Comparison of ENCODE assay signal across 8 cellular contexts in genomic region chr11:3807856-3808845, GRCh38. TPM values are rescaled to one million over a fixed set of nuclear protein-coding genes. Genes with fewer than 3 reads are reported as not detected.
DNase-seq lines count a peak whose midpoint lies in the region; ATAC-seq and TF ChIP-seq lines count a peak whose summit lies in the region.

TSS of gene PGAP2 (plus strand) at chr11:3808560. CDS start at chr11:3811260, 2,700 bp downstream.

- DNase-seq in NCI-H2107 treated with DMSO at 0.1 percent for 48 hours (lab: John Stamatoyannopoulos, UW; ENCODE audit: unreplicated experiment) = peak; percentile 53
- DNase-seq in NCI-H2107 (lab: John Stamatoyannopoulos, UW) = no peak
- peak; percentile 33 for DNase-seq in NCI-H226
- DNase-seq in activated CD4-positive, alpha-beta T cell treated with anti-CD3 and anti-CD28 coated beads for 36 hours = peak; percentile 77
- peak in 2 of 3 experiments; percentile 37 to 61 for DNase-seq in stimulated activated CD4-positive, alpha-beta T cell treated with anti-CD3 and anti-CD28 coated beads, TNF-alpha, amount 100 ng/mL, for 24 hours (ENCODE audit: low read depth in 3 of 3)

- no peaks in the 10 kb centered on the region for H3K27me3 ChIP-seq in duodenal mucosa (ENCODE audit: control insufficient read depth in 1 of 2, insufficient read depth in 2 of 2, low read length in 2 of 2)
- H3K27me3 ChIP-seq in liver (ENCODE audit: control insufficient read depth in 4 of 4, insufficient read depth in 4 of 4, low read length in 3 of 4) = no peaks in the 10 kb centered on the region

- POLR2A ChIA-PET in activated CD4-positive, alpha-beta T cell treated with anti-CD3 and anti-CD28 coated beads for 36 hours (lab: Charles Lee) = interaction anchor here (1.2 to 1.8 kb wide), 2 partner anchors 10 to 29 kb away, joined by 3 to 5 read pairs; partner anchors contain the start of gene NUP98

- no peak within 1 kb of the TSS for H3K27ac ChIP-seq in duodenal mucosa (ENCODE audit: low read depth, low read length)
- peak within 1 kb of the TSS; percentile 29 to 38 for H3K27ac ChIP-seq in liver (ENCODE audit: low read depth in 1 of 2, low read length in 2 of 2)

- intact Hi-C loops in activated CD4-positive, alpha-beta T cell treated with anti-CD3 and anti-CD28 coated beads for 36 hours (cut with DNase I, micrococcal nuclease) = loop anchor here (1.0 to 10.0 kb wide), 8 partner anchors 11 to 353 kb away; partner anchors contain the start of gene NUP98 (in 2 of the 2)

- peak; percentile 73 for ATAC-seq in HG02885 (IDR thresholded peaks at IDR 0.05; ENCODE audit: poor library complexity, unreplicated experiment)
- ATAC-seq in activated CD4-positive, alpha-beta T cell treated with anti-CD3 and anti-CD28 coated beads for 36 hours = peak; percentile 78

- H3K9me3 ChIP-seq in duodenal mucosa (ENCODE audit: control insufficient read depth in 1 of 2, low read length in 2 of 2) (no peaks in the 10 kb centered on the region), liver (ENCODE audit: control insufficient read depth in 4 of 4, low read length in 3 of 4) (no peaks in the 10 kb centered on the region)

- H3K4me1 Mint-ChIP-seq in activated CD4-positive, alpha-beta T cell treated with anti-CD3 and anti-CD28 coated beads for 36 hours = peaks cover 24% of the 10 kb centered on the region

- H3K4me3 Mint-ChIP-seq in activated CD4-positive, alpha-beta T cell treated with anti-CD3 and anti-CD28 coated beads for 36 hours = peak within 1 kb of the TSS; percentile 93

- H3K9ac ChIP-seq in duodenal mucosa (ENCODE audit: low read depth in 1 of 2, low read length in 2 of 2) (peak within 1 kb of the TSS; percentile 68 to 89), liver (ENCODE audit: low read depth in 1 of 2, low read length in 2 of 2) (peak within 1 kb of the TSS; percentile 56 to 89)

- CTCF ChIA-PET in activated CD4-positive, alpha-beta T cell treated with anti-CD3 and anti-CD28 coated beads for 36 hours (lab: Charles Lee) = interaction anchor here (0.6 to 5.5 kb wide), 41 partner anchors 10 to 293 kb away, joined by 3 to 47 read pairs (median 4); partner anchors contain the start of gene NUP98

- TF ChIP-seq RAD21 in liver (IDR thresholded peaks at IDR 0.05) = peak; percentile 72 to 81

- H3K36me3 ChIP-seq in duodenal mucosa (ENCODE audit: control insufficient read depth in 1 of 2, insufficient read depth in 2 of 2, low read length in 2 of 2) (peaks cover 0 to 9% of the 10 kb centered on the region in 2 donors), liver (ENCODE audit: control insufficient read depth in 4 of 4, insufficient read depth in 3 of 4, low read depth in 1 of 4, low read length in 3 of 4) (no peaks in the 10 kb centered on the region)

- peaks cover 3% of the 10 kb centered on the region for H3K36me3 Mint-ChIP-seq in activated CD4-positive, alpha-beta T cell treated with anti-CD3 and anti-CD28 coated beads for 36 hours (ENCODE audit: low read depth)

- peak; percentile 59 for TF ChIP-seq CTCF in liver (IDR thresholded peaks at IDR 0.05; ENCODE audit: low read depth, low read length, missing input control)

- H3K4me3 ChIP-seq in duodenal mucosa (ENCODE audit: low read depth in 1 of 2, low read length in 2 of 2) (peak within 1 kb of the TSS; percentile 83 to 92), liver (ENCODE audit: low read depth in 1 of 3, low read length in 3 of 3) (peak within 1 kb of the TSS; percentile 71 to 82 (median 78))

- H3K9me3 Mint-ChIP-seq in activated CD4-positive, alpha-beta T cell treated with anti-CD3 and anti-CD28 coated beads for 36 hours (ENCODE audit: low read depth) = no peaks in the 10 kb centered on the region

- no peaks in the 10 kb centered on the region for H3K27me3 Mint-ChIP-seq in activated CD4-positive, alpha-beta T cell treated with anti-CD3 and anti-CD28 coated beads for 36 hours

- H3K4me1 ChIP-seq in duodenal mucosa (ENCODE audit: control insufficient read depth in 1 of 2, insufficient read depth in 2 of 2, low read length in 2 of 2) (peaks cover 12 to 16% of the 10 kb centered on the region in 2 donors), liver (ENCODE audit: control insufficient read depth in 4 of 4, insufficient read depth in 4 of 4, low read length in 3 of 4) (peaks cover 3 to 17% (median 10%) of the 10 kb centered on the region in 4 donors)

- peak within 1 kb of the TSS; percentile 94 for H3K27ac Mint-ChIP-seq in activated CD4-positive, alpha-beta T cell treated with anti-CD3 and anti-CD28 coated beads for 36 hours

- 1% methylated on average over 53 of the region's 53 CpGs for WGBS in liver

TF ChIP-seq in liver, 16 proteins besides CTCF, POLR2A, EP300 and RAD21:
- TF ChIP-seq HNF4A (conservative IDR thresholded peaks at IDR 0.05) (peak in 1 of 2 donors; percentile 20), TAF1 (conservative IDR thresholded peaks at IDR 0.05) (no peak), NR2F2 (IDR thresholded peaks at IDR 0.05) (no peak), MAX (IDR thresholded peaks at IDR 0.05) (no peak), SP1 (IDR thresholded peaks at IDR 0.05) (peak; percentile 34), ATF3 (IDR thresholded peaks at IDR 0.05) (no peak), GABPA (IDR thresholded peaks at IDR 0.05 in 1 of 2, conservative IDR thresholded peaks at IDR 0.05 in 1 of 2) (no peak), JUND (IDR thresholded peaks at IDR 0.05) (no peak), FOXA1 (IDR thresholded peaks at IDR 0.05) (no peak), FOXA2 (IDR thresholded peaks at IDR 0.05) (no peak), RXRA (IDR thresholded peaks at IDR 0.05) (no peak), YY1 (IDR thresholded peaks at IDR 0.05) (peak; percentile 12), EGR1 (IDR thresholded peaks at IDR 0.05; ENCODE audit: low read depth in 2 of 2) (no peak), HNF4G (IDR thresholded peaks at IDR 0.05) (no peak)
- TF ChIP-seq, protein P1, sequence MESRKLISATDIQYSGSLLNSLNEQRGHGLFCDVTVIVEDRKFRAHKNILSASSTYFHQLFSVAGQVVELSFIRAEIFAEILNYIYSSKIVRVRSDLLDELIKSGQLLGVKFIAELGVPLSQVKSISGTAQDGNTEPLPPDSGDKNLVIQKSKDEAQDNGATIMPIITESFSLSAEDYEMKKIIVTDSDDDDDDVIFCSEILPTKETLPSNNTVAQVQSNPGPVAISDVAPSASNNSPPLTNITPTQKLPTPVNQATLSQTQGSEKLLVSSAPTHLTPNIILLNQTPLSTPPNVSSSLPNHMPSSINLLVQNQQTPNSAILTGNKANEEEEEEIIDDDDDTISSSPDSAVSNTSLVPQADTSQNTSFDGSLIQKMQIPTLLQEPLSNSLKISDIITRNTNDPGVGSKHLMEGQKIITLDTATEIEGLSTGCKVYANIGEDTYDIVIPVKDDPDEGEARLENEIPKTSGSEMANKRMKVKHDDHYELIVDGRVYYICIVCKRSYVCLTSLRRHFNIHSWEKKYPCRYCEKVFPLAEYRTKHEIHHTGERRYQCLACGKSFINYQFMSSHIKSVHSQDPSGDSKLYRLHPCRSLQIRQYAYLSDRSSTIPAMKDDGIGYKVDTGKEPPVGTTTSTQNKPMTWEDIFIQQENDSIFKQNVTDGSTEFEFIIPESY (IDR thresholded peaks at IDR 0.05) = no peak
TF ChIP-seq in liver: peak in this region for 3.

RNA-seq across cellular contexts. Expression of gene PGAP2, which starts in this region (rescaled TPM):
- total RNA-seq in activated CD4-positive, alpha-beta T cell treated with anti-CD3 and anti-CD28 coated beads for 36 hours = 10 to 100 TPM; 33.6 to 39.2 TPM
- total RNA-seq in liver = 10 to 100 TPM; 11.6 to 12.3 TPM
- polyA plus RNA-seq in liver = 10 to 100 TPM in 1 of 2 donors, 1 to 10 TPM in 1; 10.0 to 14.8 TPM
